In the genomic region with DNA sequence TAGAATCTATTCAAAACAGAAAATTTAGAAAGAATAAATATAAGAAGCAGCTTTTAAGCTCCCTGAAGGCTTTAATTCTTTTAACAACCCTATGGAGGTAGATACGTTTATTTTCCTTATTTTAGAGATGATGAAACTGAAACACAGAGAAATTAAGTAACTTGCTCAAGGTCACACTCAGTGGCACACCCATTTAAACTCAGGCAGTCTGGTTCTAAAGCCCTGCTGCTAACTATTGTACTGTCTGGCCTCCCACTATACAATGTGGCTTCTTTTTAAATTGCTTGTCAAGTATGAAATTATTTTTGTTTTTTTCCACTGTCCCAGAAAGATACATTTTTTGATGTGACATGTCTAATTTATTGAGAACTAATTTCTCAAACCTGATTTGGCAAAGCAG, we compare ENCODE assay signal across 14 cellular contexts. TPM values are rescaled to one million over a fixed set of nuclear protein-coding genes. Genes with fewer than 3 reads are reported as not detected.
A peak's percentile ranks its signal among the peaks of the same experiment; 100 is the strongest.
DNase-seq lines count a peak whose midpoint lies in the region; ATAC-seq, FAIRE-seq and TF ChIP-seq lines count a peak whose summit lies in the region.
"Had no signal": no experiment of that assay in that cellular context is flagged by ENCODE, and none has a peak within 500 bp of the region (broad histone marks: within the 10 kb centered on the region; RNA-seq: fewer than 3 reads in every experiment).

No MANE protein-coding gene starts in this region.

- BruUV-seq in IMR-90 (replicated peaks; lab: Mats Ljungman, UMichigan): no TSS peak
- no TSS peak for BruUV-seq in GM12878 (replicated peaks; lab: Mats Ljungman, UMichigan)

- peaks cover 63% of the 10 kb centered on the region for H4K20me1 ChIP-seq in IMR-90 (ENCODE audit: insufficient read depth, low read length)
- H4K20me1 ChIP-seq in GM12878 (ENCODE audit: control insufficient read depth, insufficient read depth): no peaks in the 10 kb centered on the region; the same call in 1 of the 2 replicates

- H3K4me1 Mint-ChIP-seq in CD14-positive monocyte (peaks cover 65% of the 10 kb centered on the region), natural killer cell (peaks cover 58 to 64% of the 10 kb centered on the region in 2 donors)

- H3K27me3 ChIP-seq in IMR-90 (ENCODE audit: control insufficient read depth, insufficient read depth, low read length): no peaks in the 10 kb centered on the region
- H3K27me3 ChIP-seq in GM12878 (replicated peaks in 1 of 2; ENCODE audit: control insufficient read depth in 2 of 2, insufficient read depth in 2 of 2, low read length in 1 of 2): no peaks in the 10 kb centered on the region

- RAD21 ChIA-PET in GM12878 (lab: Charles Lee; ENCODE audit: unreplicated experiment): interaction anchor here (1.2 kb wide), 1 partner anchor 131 kb away, joined by 3 read pairs; no protein-coding TSS in a partner anchor

- H3K14ac ChIP-seq in IMR-90 (replicated peaks; ENCODE audit: low read depth, low read length): no peak overlapping the region

- peaks cover 7 to 9% of the 10 kb centered on the region in 2 donors for H3K36me3 Mint-ChIP-seq in CD14-positive monocyte
- H3K36me3 Mint-ChIP-seq in natural killer cell: no peaks in the 10 kb centered on the region

- no peak overlapping the region for H4K91ac ChIP-seq in IMR-90 (ENCODE audit: insufficient read depth, low read depth, low read length)

- H3K36me3 ChIP-seq in IMR-90 (ENCODE audit: control insufficient read depth, insufficient read depth, low read length) (peaks cover 3% of the 10 kb centered on the region), GM12878 (ENCODE audit: control insufficient read depth in 2 of 2, insufficient read depth in 2 of 2, low read length in 1 of 2) (peaks cover 0 to 8% of the 10 kb centered on the region in 2 experiments; a peak in 1 of 4 replicates)

- H3K9ac ChIP-seq in IMR-90 (ENCODE audit: low read depth, low read length): no peak overlapping the region
- peak overlapping the region; percentile 12; the same call in 1 of the 2 replicates for H3K9ac ChIP-seq in GM12878 (ENCODE audit: control insufficient read depth, insufficient read depth, low read length)

- dilution Hi-C loops in IMR-90 (cut with HindIII; ENCODE audit: low sequenced_read_pairs, unreplicated experiment): no loop called here

- H3K9me3 ChIP-seq in IMR-90 (ENCODE audit: control insufficient read depth, insufficient read depth, low read length) (no peaks in the 10 kb centered on the region), GM12878 (replicated peaks; ENCODE audit: control insufficient read depth, insufficient read depth, low read length) (no peaks in the 10 kb centered on the region)

- SMC1A ChIA-PET in GM12878 (lab: Charles Lee; ENCODE audit: uncharacterized antibody, unreplicated experiment): interaction anchor here (1.0 to 2.1 kb wide), 12 partner anchors 8 to 277 kb away, joined by 3 to 10 read pairs (median 3); no protein-coding TSS in a partner anchor

- DNase-seq in CD14-positive monocyte (ENCODE audit: low spot score) (no peak), IMR-90 (no peak), GM12878 (ENCODE audit: low read depth, low spot score) (no peak), natural killer cell (no peak), NCI-H2029 (lab: John Stamatoyannopoulos, UW) (no peak), medulla oblongata (ENCODE audit: extremely low spot score) (no peak), SKM-1 treated with dmso at 0.1 percent for 144 hours (lab: John Stamatoyannopoulos, UW; ENCODE audit: unreplicated experiment) (no peak)
- DNase-seq: effector CD4-positive, alpha-beta T cell; NCI-H1694; posterior cingulate gyrus; WERI-Rb-1 had no signal

- no peaks in the 10 kb centered on the region for H3K27me3 Mint-ChIP-seq in CD14-positive monocyte (ENCODE audit: low read depth in 3 of 3)
- no peaks in the 10 kb centered on the region for H3K27me3 Mint-ChIP-seq in natural killer cell (ENCODE audit: low read depth in 2 of 2)

- no peak overlapping the region for H3K56ac ChIP-seq in IMR-90 (ENCODE audit: extremely low read depth, insufficient read depth, low read length)

- H3K27ac ChIP-seq in IMR-90 (ENCODE audit: insufficient read depth, low read length) (no peak overlapping the region), GM12878 (ENCODE audit: control insufficient read depth, insufficient read depth) (no peak overlapping the region; the same call in 1 of the 2 replicates)

- H3K27ac Mint-ChIP-seq in CD14-positive monocyte (peak overlapping the region in 6 of 7 donors; percentile 6 to 98 (median 86)), natural killer cell (peak overlapping the region; percentile 97 to 99)

- TF ChIP-seq RAD21 in IMR-90 (IDR thresholded peaks at IDR 0.05; ENCODE audit: low read length) (no peak), GM12878 (IDR thresholded peaks at IDR 0.05; ENCODE audit: insufficient read depth, low read depth, low read length) (no peak)

- in situ Hi-C loops in IMR-90 (cut with MboI; ENCODE audit: low sequenced_read_pairs) (no loop called here), GM12878 (cut with MboI) (loop anchor here (10.0 kb wide), 1 partner anchor 752 kb away; the partner anchor contains the start of gene CDYL)

- H2AFZ ChIP-seq in IMR-90 (replicated peaks; ENCODE audit: low read length, poor library complexity): no peak overlapping the region
- no peak overlapping the region for H2AFZ ChIP-seq in GM12878 (ENCODE audit: control insufficient read depth, low read depth, low read length)

- H3K4me3 ChIP-seq in IMR-90 (ENCODE audit: insufficient read depth, low read depth, low read length): no peak overlapping the region
- peak overlapping the region; percentile 53 for H3K4me3 ChIP-seq in GM12878

- no peak overlapping the region for H2BK20ac ChIP-seq in IMR-90 (ENCODE audit: low read depth, low read length)

- no peak overlapping the region for H3K4ac ChIP-seq in IMR-90 (ENCODE audit: low read depth, low read length)

- H2BK5ac ChIP-seq in IMR-90 (ENCODE audit: low read depth, low read length, poor library complexity, severe bottlenecking): no peak overlapping the region

- peaks cover 72% of the 10 kb centered on the region for H3K79me2 ChIP-seq in GM12878 (ENCODE audit: control insufficient read depth, insufficient read depth, low read length)

- TF ChIP-seq CTCF in CD14-positive monocyte (IDR thresholded peaks at IDR 0.05) (no peak), IMR-90 (conservative IDR thresholded peaks at IDR 0.05; ENCODE audit: low read depth, low read length) (no peak), GM12878 (IDR thresholded peaks at IDR 0.05 in 2 of 3, conservative IDR thresholded peaks at IDR 0.05 in 1 of 3; ENCODE audit: control insufficient read depth in 2 of 3, extremely low read depth in 1 of 3, insufficient read depth in 1 of 3, low read depth in 3 of 3, low read length in 3 of 3) (no peak), natural killer cell (IDR thresholded peaks at IDR 0.05) (no peak)

- no peak overlapping the region for H2AK9ac ChIP-seq in IMR-90 (replicated peaks; ENCODE audit: low read depth, low read length, poor library complexity)

- H3K4me2 ChIP-seq in IMR-90 (ENCODE audit: low read depth, low read length) (peak overlapping the region; percentile 25; the same call in 1 of the 2 replicates), GM12878 (ENCODE audit: control insufficient read depth, insufficient read depth) (peak overlapping the region; percentile 84)

- FAIRE-seq in GM12878 (lab: Jason Lieb, UNC): no peak
- FAIRE-seq: H1 had no signal

- H2BK120ac ChIP-seq in IMR-90 (ENCODE audit: low read depth, low read length): no peak overlapping the region

- intact Hi-C loops in CD14-positive monocyte (cut with micrococcal nuclease) (loop anchor here (5.0 kb wide), 1 partner anchor 114 kb away; the partner anchor contains the start of gene ECI2 (in 2 of the 2)), IMR-90 (cut with micrococcal nuclease) (no loop called here), GM12878 (cut with micrococcal nuclease; ENCODE audit: unreplicated experiment) (loop anchor here (5.0 to 10.0 kb wide), 2 partner anchors 114 to 762 kb away; partner anchors contain the start of gene ECI2), natural killer cell (cut with micrococcal nuclease) (loop anchor here (2.0 to 5.0 kb wide), 2 partner anchors 36 to 114 kb away; partner anchors contain the start of gene ECI2)

- POLR2A ChIA-PET in IMR-90 (lab: Charles Lee; ENCODE audit: unreplicated experiment) (no interaction called here), GM12878 (lab: Charles Lee) (interaction anchor here (0.7 to 3.6 kb wide), 4 partner anchors 10 to 315 kb away, joined by 3 to 29 read pairs (median 4); partner anchors contain the start of gene ECI2)

- CTCF ChIA-PET in IMR-90 (lab: Yijun Ruan, JAX) (no interaction called here), GM12878 (lab: Yijun Ruan, JAX) (interaction anchor here (0.7 to 4.3 kb wide), 6 partner anchors 15 to 132 kb away, joined by 4 to 23 read pairs (median 9); no protein-coding TSS in a partner anchor)

- no peak for TF ChIP-seq EP300 in GM12878 (IDR thresholded peaks at IDR 0.05; ENCODE audit: borderline replicate concordance in 1 of 2, control insufficient read depth in 1 of 2, low read depth in 2 of 2, low read length in 2 of 2)

- H3K4me3 Mint-ChIP-seq in CD14-positive monocyte (peak overlapping the region; percentile 20 to 35), natural killer cell (peak overlapping the region; percentile 96)

- no peak overlapping the region for H4K5ac ChIP-seq in IMR-90 (ENCODE audit: low read depth, low read length)

- H3K23ac ChIP-seq in IMR-90 (ENCODE audit: low read depth, low read length): peak overlapping the region; percentile 18; the same call in 1 of the 2 replicates

- H3K79me1 ChIP-seq in IMR-90 (ENCODE audit: low read depth in 1 of 2, low read length in 2 of 2): peaks cover 11 to 36% of the 10 kb centered on the region in 2 experiments

- no peak overlapping the region for H3K18ac ChIP-seq in IMR-90 (ENCODE audit: low read depth, low read length)

- no peak overlapping the region for H2AK5ac ChIP-seq in IMR-90 (ENCODE audit: low read depth, low read length)

- no peak overlapping the region for H4K8ac ChIP-seq in IMR-90 (ENCODE audit: low read depth in 2 of 2, low read length in 2 of 2)

- H3K9me3 Mint-ChIP-seq in CD14-positive monocyte (peaks cover 0 to 6% (median 0%) of the 10 kb centered on the region in 7 donors), natural killer cell (no peaks in the 10 kb centered on the region)

- TF ChIP-seq POLR2A in IMR-90 (IDR thresholded peaks at IDR 0.05; ENCODE audit: low read depth, low read length) (no peak), GM12878 (IDR thresholded peaks at IDR 0.05; ENCODE audit: low read depth, low read length) (no peak)

- ATAC-seq in IMR-90 (ENCODE audit: low read depth): no peak
- ATAC-seq in GM12878: no peak
- ATAC-seq in natural killer cell: no peak
- ATAC-seq in HG02759 (IDR thresholded peaks at IDR 0.05; ENCODE audit: unreplicated experiment): no peak

- peaks cover 9% of the 10 kb centered on the region for H3K9me1 ChIP-seq in IMR-90 (ENCODE audit: insufficient read depth, low read length)

- no CpG with 5 or more reads among the region's 1 CpG for WGBS in IMR-90 (ENCODE audit: extremely low coverage in 2 of 2, insufficient read length in 1 of 2), 2 experiments
- WGBS in GM12878 (ENCODE audit: insufficient coverage, insufficient replicate concordance, low lambda C conversion rate, missing lambda C conversion rate): 0% methylated on average over 1 of the region's 1 CpG

- H3K4me1 ChIP-seq in IMR-90 (ENCODE audit: control insufficient read depth, insufficient read depth, low read length) (peaks cover 2% of the 10 kb centered on the region; the same call in 1 of the 2 replicates), GM12878 (ENCODE audit: control insufficient read depth, insufficient read depth, low read length) (peaks cover 6% of the 10 kb centered on the region; the same call in 1 of the 2 replicates)

- H2BK15ac ChIP-seq in IMR-90 (ENCODE audit: low read depth, low read length): no peak overlapping the region

RNA-seq across cellular contexts. Expression of gene FAM217A, which starts 55.7 kb away (rescaled TPM):
- not detected for polyA plus RNA-seq in CD14-positive monocyte
- not detected in 2 replicates for total RNA-seq in IMR-90 (2012; rRNA removed)
- not detected in 2 replicates for polyA plus RNA-seq in IMR-90 (2012; rRNA removed)
- polyA plus RNA-seq in IMR-90 (2012; cell fraction: cytosol; rRNA removed): not detected in 2 replicates
- polyA plus RNA-seq in IMR-90 (2012; cell fraction: nucleus; rRNA removed; ENCODE audit: low replicate concordance): not detected in 2 replicates
- total RNA-seq in GM12878 (2013; cell fraction: nucleolus; rRNA removed): not detected in 2 replicates
- not detected in 2 replicates for total RNA-seq in GM12878 (2014; rRNA removed)
- total RNA-seq in GM12878 (2014; rRNA removed; fragmentation: Illumina TruSeq; extraction: Trizol): not detected in 2 replicates
- not detected in 2 replicates for total RNA-seq in GM12878 (2021)
- polyA plus RNA-seq in GM12878 (2011; ENCODE audit: low read depth): not detected
- polyA plus RNA-seq in GM12878 (2011; rRNA removed): not detected in 2 replicates
- polyA plus RNA-seq in GM12878 (2011; cell fraction: cytosol; rRNA removed): not detected in 2 replicates
- not detected in 2 replicates for polyA plus RNA-seq in GM12878 (2011; cell fraction: nucleus; rRNA removed)
- 1.4 TPM in 1 of 2 replicates, not detected in the other for polyA plus RNA-seq in GM12878 (2012)
- not detected in 2 replicates for polyA plus RNA-seq in GM12878 (2014; fragmentation: Illumina TruSeq; extraction: Trizol)
- polyA plus RNA-seq in GM12878 (2014; fragmentation: Nextera tagmentation; extraction: Ambion mirVana): not detected
- not detected in 2 replicates for polyA plus RNA-seq in GM12878 (2014; rRNA removed)
- polyA plus RNA-seq in GM12878 (2016; fragmentation: Nextera tagmentation; extraction: Ambion mirVana): under 1 TPM; 0.09 to 0.11 TPM
- not detected in 2 replicates for polyA minus RNA-seq in GM12878 (2011; rRNA and poly(A)+ RNA removed)
- polyA minus RNA-seq in GM12878 (2011; cell fraction: cytosol; rRNA and poly(A)+ RNA removed): not detected in 2 replicates
- polyA minus RNA-seq in GM12878 (2011; cell fraction: nucleus; rRNA and poly(A)+ RNA removed): not detected in 2 replicates
- total RNA-seq in natural killer cell: not detected
- total RNA-seq: H1, temporal lobe had no signal
